Comparison of ENCODE assay signal across 11 cellular contexts in the genomic region with DNA sequence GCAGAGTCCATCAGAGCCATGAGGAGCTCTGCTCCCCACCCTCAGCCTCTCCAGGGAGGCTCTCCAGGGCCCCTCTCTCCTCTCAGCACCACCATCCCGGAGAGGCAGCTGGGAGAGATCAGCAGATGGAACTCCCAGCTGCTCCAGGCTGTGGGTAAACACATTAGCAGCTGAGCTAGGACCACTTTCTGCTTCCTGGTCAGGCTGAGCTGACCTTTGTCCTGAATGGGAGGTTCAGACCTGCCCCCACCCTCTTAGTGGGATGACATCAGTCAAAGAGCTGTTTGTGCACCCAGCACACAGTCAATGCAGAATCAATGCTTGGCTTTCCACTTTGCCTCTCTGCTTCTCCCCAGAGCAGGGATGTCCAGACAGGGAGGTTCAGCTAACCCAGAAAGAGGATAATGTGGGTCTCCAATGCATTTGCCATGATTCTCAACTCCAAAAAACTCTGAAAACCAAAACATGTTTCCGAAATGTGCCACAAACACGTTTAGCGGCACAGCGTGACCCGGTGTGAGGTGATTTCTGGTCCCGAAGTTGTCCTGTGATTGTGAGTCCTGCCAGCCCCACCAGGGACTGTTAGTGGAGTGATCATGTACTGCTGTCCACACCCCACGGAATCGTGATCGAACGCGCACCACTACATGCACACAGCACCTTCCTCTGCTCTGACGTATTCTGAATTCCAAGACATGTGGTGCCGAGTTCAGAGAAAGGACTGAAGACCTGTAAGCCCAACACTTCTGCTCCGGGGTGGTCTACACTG. TPM values are rescaled to one million over a fixed set of nuclear protein-coding genes. Genes with fewer than 3 reads are reported as not detected.
DNase-seq lines count a peak whose midpoint lies in the region; ATAC-seq and TF ChIP-seq lines count a peak whose summit lies in the region.
"Had no signal": no experiment of that assay in that cellular context is flagged by ENCODE, and none has a peak within 500 bp of the region (broad histone marks: within the 10 kb centered on the region; RNA-seq: fewer than 3 reads in every experiment).

No MANE protein-coding gene starts in this region.

- H3K36me3 ChIP-seq in BLaER1 treated with 17β-estradiol and CSF1 and Interleukin-3, amounts not matched to agents 10 nM and 100 nM = no peaks in the 10 kb centered on the region
- no peaks in the 10 kb centered on the region for H3K36me3 ChIP-seq in body of pancreas (replicated peaks in 1 of 2; ENCODE audit: insufficient read depth in 1 of 2, low read depth in 2 of 2)
- H3K36me3 ChIP-seq: breast epithelium had no signal

- DNase-seq in NCI-H2171 treated with DMSO at 0.1 percent for 48 hours (lab: John Stamatoyannopoulos, UW) (peak; percentile 81), body of pancreas (peak; percentile 33 to 76 (median 63)), mucosa of gallbladder (ENCODE audit: low spot score) (peak; percentile 82), DMS79 treated with DMSO at 0.1 percent for 48 hours (lab: John Stamatoyannopoulos, UW) (no peak)
- DNase-seq in stimulated activated CD4-positive, alpha-beta T cell treated with anti-CD3 and anti-CD28 coated beads, Interleukin-15, amount 100 ng/mL, for 24 hours = no peak
- DNase-seq: activated CD4-positive, CD25-positive, alpha-beta regulatory T cell; left cardiac atrium had no signal

- no peaks in the 10 kb centered on the region for H3K27me3 ChIP-seq in BLaER1 treated with 17β-estradiol and CSF1 and Interleukin-3, amounts not matched to agents 10 nM and 100 nM
- H3K27me3 ChIP-seq in body of pancreas = no peaks in the 10 kb centered on the region
- H3K27me3 ChIP-seq: breast epithelium had no signal

- H3K4me2 ChIP-seq in BLaER1 treated with 17β-estradiol and CSF1 and Interleukin-3, amounts not matched to agents 10 nM and 100 nM = peak overlapping the region in 10 of 11 experiments; percentile 38 to 71 (median 56); a peak in 19 of 22 replicates

- 0 out of 22 replicates have a peak, but pooled peaks cover 0 to 8% (median 0%) of the 10 kb centered on the region in 11 experiments for H3K9me3 ChIP-seq in BLaER1 treated with 17β-estradiol and CSF1 and Interleukin-3, amounts not matched to agents 10 nM and 100 nM (replicated peaks in 1 of 11)
- H3K9me3 ChIP-seq in body of pancreas = no peaks in the 10 kb centered on the region
- H3K9me3 ChIP-seq: breast epithelium had no signal

- peaks cover 0 to 1% (median 0%) of the 10 kb centered on the region in 11 experiments; a peak in 3 of 22 replicates for H4K20me1 ChIP-seq in BLaER1 treated with 17β-estradiol and CSF1 and Interleukin-3, amounts not matched to agents 10 nM and 100 nM

- peak overlapping the region in 8 of 11 experiments; percentile 2 to 65 (median 48); a peak in 13 of 22 replicates for H3K27ac ChIP-seq in BLaER1 treated with 17β-estradiol and CSF1 and Interleukin-3, amounts not matched to agents 10 nM and 100 nM
- peak overlapping the region in 1 of 4 donors; percentile 26 for H3K27ac ChIP-seq in body of pancreas
- H3K27ac ChIP-seq: breast epithelium had no signal

- peak overlapping the region in 3 of 11 experiments; percentile 1 to 10 (median 5); a peak in 3 of 22 replicates for H3K9ac ChIP-seq in BLaER1 treated with 17β-estradiol and CSF1 and Interleukin-3, amounts not matched to agents 10 nM and 100 nM

- H3K4me3 ChIP-seq in BLaER1 treated with 17β-estradiol and CSF1 and Interleukin-3, amounts not matched to agents 10 nM and 100 nM = no peak overlapping the region
- no peak overlapping the region for H3K4me3 ChIP-seq in body of pancreas
- H3K4me3 ChIP-seq: breast epithelium had no signal

- 56 to 67% methylated on average over 11 to 15 of the region's 15 CpGs for WGBS in body of pancreas, 2 donors

- TF ChIP-seq POLR2A in body of pancreas (IDR thresholded peaks at IDR 0.05) = no peak

- TF ChIP-seq CTCF in body of pancreas (IDR thresholded peaks at IDR 0.05) = no peak

- H3K4me1 ChIP-seq in BLaER1 treated with 17β-estradiol and CSF1 and Interleukin-3, amounts not matched to agents 10 nM and 100 nM = peaks cover 17 to 73% (median 65%) of the 10 kb centered on the region in 10 experiments
- peaks cover 7% of the 10 kb centered on the region for H3K4me1 ChIP-seq in body of pancreas
- H3K4me1 ChIP-seq: breast epithelium had no signal

- ATAC-seq in body of pancreas = peak; percentile 76
- ATAC-seq in HG03565 (IDR thresholded peaks at IDR 0.05; ENCODE audit: unreplicated experiment) = no peak
- no peak for ATAC-seq in HG03135 (IDR thresholded peaks at IDR 0.05; ENCODE audit: unreplicated experiment)

- intact Hi-C loops in body of pancreas (cut with DNase I) = no loop called here

RNA-seq across cellular contexts. Expression of a gene that starts 6.7 kb away (rescaled TPM):
- total RNA-seq in body of pancreas (under 1 TPM; 0.52 to 0.66 TPM), mucosa of gallbladder (0.20 TPM)
- total RNA-seq: breast epithelium had no signal

RNA-seq across cellular contexts. Expression of a gene that starts 12.4 kb away (rescaled TPM):
- total RNA-seq in body of pancreas (1 to 10 TPM in 1 of 2 donors, not detected in 1; 1.0 TPM), mucosa of gallbladder (not detected)
- total RNA-seq: breast epithelium, left cardiac atrium had no signal

RNA-seq across cellular contexts. Expression of a gene that starts 48.0 kb away (rescaled TPM):
- total RNA-seq in body of pancreas = 1 to 10 TPM; 2.3 to 3.3 TPM
- total RNA-seq in mucosa of gallbladder = 0.32 TPM

RNA-seq across cellular contexts. Expression of a gene that starts 57.9 kb away (rescaled TPM):
- total RNA-seq in body of pancreas (10 to 100 TPM; 68.0 to 71.2 TPM), mucosa of gallbladder (148 TPM)

Comparison
In these comparisons a context has a peak if more than half of its experiments do, and no peak if none do; other contexts are left out.
1. DNase-seq: peak in NCI-H2171 treated with DMSO at 0.1 percent for 48 hours (single experiment), body of pancreas (4 of 4) and mucosa of gallbladder (single experiment); none in stimulated activated CD4-positive, alpha-beta T cell treated with anti-CD3 and anti-CD28 coated beads, Interleukin-15, amount 100 ng/mL, for 24 hours (single experiment) and DMS79 treated with DMSO at 0.1 percent for 48 hours (single experiment).